In genomic region chr2:133382561-133382960, GRCh38 we compare ENCODE assay signal across 35 cellular contexts.
"Had no signal": no experiment of that assay in that cellular context is flagged by ENCODE, and none has a peak within 500 bp of the region (broad histone marks: within the 10 kb centered on the region; RNA-seq: fewer than 3 reads in every experiment).

No MANE protein-coding gene starts in this region.

- H3K4me3 ChIP-seq: MG63 had no signal

- DNase-seq: Karpas-422, Kasumi-1, MG63, MM.1S, MV-4-11, NCI-H1048, NCI-H1092, NCI-H1092 treated with DMSO at 0.1 percent for 48 hours, NCI-H1105, NCI-H1105 treated with DMSO at 0.1 percent for 48 hours, NCI-H1417, NCI-H1417 treated with DMSO at 0.1 percent for 48 hours, NCI-H1436, NCI-H1436 treated with DMSO at 0.1 percent for 48 hours, NCI-H146, NCI-H1694, NCI-H1694 treated with DMSO at 0.1 percent for 48 hours, NCI-H187, NCI-H187 treated with DMSO at 0.1 percent for 48 hours, NCI-H1930, NCI-H2029, NCI-H2029 treated with DMSO at 0.1 percent for 48 hours, NCI-H2081, NCI-H2081 treated with DMSO at 0.1 percent for 48 hours, NCI-H2107, NCI-H2171, NCI-H2171 treated with DMSO at 0.1 percent for 48 hours, NCI-H2227 treated with DMSO at 0.1 percent for 48 hours, NCI-H226, NCI-H345, NCI-H446, NCI-H446 treated with DMSO at 0.1 percent for 48 hours, NCI-H510A, NCI-H510A treated with DMSO at 0.1 percent for 48 hours, NCI-H524 had no signal
